Comparison of ENCODE assay signal across 8 cellular contexts in the genomic region with DNA sequence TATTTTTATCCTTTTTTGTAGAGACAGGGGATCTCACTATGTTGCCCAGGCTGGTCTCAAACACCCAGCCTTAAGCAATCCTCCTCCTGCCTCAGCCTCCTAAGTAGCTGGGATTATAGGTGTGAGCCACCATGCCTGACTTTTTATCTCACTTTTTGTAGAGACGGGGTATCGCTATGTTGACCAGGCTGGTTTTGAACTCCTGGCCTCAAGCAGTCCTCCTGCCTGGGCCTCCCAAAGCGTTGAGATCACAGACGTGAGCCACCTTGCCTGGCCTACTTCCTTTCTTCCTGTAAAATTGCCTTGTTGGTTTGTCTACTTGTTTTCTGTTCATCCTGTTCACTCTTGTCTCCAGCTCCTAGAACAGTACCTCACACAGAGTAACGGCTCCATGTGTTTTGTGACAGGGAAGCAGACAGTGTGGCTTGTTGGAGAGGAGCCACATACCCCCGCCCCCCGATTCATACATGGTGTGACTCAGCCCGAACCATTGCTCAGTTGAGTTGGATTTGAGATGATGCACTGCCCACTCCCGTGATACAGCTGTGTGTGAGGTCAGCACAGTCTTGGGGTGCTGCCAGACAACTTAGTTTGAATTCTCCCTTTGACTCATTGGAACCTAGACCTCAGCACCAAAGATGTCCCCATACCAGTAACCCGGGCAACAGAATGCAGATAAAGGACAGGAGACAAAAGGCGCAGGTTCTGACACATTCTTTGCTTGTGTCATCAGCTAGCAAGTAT. TPM values are rescaled to one million over a fixed set of nuclear protein-coding genes. Genes with fewer than 3 reads are reported as not detected.
DNase-seq lines count a peak whose midpoint lies in the region; ATAC-seq, FAIRE-seq and TF ChIP-seq lines count a peak whose summit lies in the region.

No MANE protein-coding gene starts in this region.

- POLR2A ChIA-PET in A549 (lab: Yijun Ruan, JAX) = no interaction called here

- peak; percentile 46 for FAIRE-seq in A549 (lab: Jason Lieb, UNC)

- no peaks in the 10 kb centered on the region for H3K4me1 ChIP-seq in A549

- ATAC-seq in A549 = peak; percentile 62 to 80
- peak; percentile 60 for ATAC-seq in GM18870 (IDR thresholded peaks at IDR 0.05; ENCODE audit: unreplicated experiment)
- ATAC-seq in HG03571 (IDR thresholded peaks at IDR 0.05; ENCODE audit: unreplicated experiment) = peak; percentile 56
- ATAC-seq in HG02623 (IDR thresholded peaks at IDR 0.05; ENCODE audit: unreplicated experiment) = no peak
- no peak for ATAC-seq in GM18519 (IDR thresholded peaks at IDR 0.05; ENCODE audit: low FRiP score, unreplicated experiment)

- CTCF ChIA-PET in A549 (lab: Yijun Ruan, JAX) = interaction anchor here (0.7 to 2.8 kb wide), 4 partner anchors 13 to 52 kb away, joined by 3 to 13 read pairs (median 3); no protein-coding TSS in a partner anchor

- no peak overlapping the region for H3K4me3 ChIP-seq in A549

- H3K27ac ChIP-seq in A549 = no peak overlapping the region

- WGBS in A549 (ENCODE audit: missing lambda C conversion rate) = 31% methylated on average over 11 of the region's 11 CpGs

- TF ChIP-seq POLR2A in A549 (IDR thresholded peaks at IDR 0.05; ENCODE audit: low read length) = no peak

- no peak for TF ChIP-seq RAD21 in A549 (conservative IDR thresholded peaks at IDR 0.05 in 1 of 2, IDR thresholded peaks at IDR 0.05 in 1 of 2)

- no peaks in the 10 kb centered on the region for H3K9me3 ChIP-seq in A549

- DNase-seq in A549 (ENCODE audit: low read depth in 1 of 2, low spot score in 1 of 2) = peak; percentile 66
- peak; percentile 1 for DNase-seq in dermis blood vessel endothelial cell
- peak; percentile 10 for DNase-seq in stimulated activated CD8-positive, alpha-beta memory T cell treated with anti-CD3 and anti-CD28 coated beads, Interleukin-4, amount 100 ng/mL, for 24 hours (ENCODE audit: low read depth)
- no peak for DNase-seq in DMS 273 treated with DMSO at 0.1 percent for 48 hours (lab: John Stamatoyannopoulos, UW)

- TF ChIP-seq CTCF in A549 (IDR thresholded peaks at IDR 0.05) = no peak

- no peak overlapping the region for H3K4me2 ChIP-seq in A549

- no peak for TF ChIP-seq EP300 in A549 (IDR thresholded peaks at IDR 0.05)

TF ChIP-seq in A549, 52 proteins besides CTCF, POLR2A, EP300 and RAD21:
- TF ChIP-seq KDM1A (IDR thresholded peaks at IDR 0.05; ENCODE audit: low read depth) (no peak), MAZ (IDR thresholded peaks at IDR 0.05; ENCODE audit: borderline replicate concordance, low read depth, low read length) (no peak), TP53 (CRISPR knock-in tag; IDR thresholded peaks at IDR 0.05) (no peak), BHLHE40 (IDR thresholded peaks at IDR 0.05; ENCODE audit: low read depth, low read length) (peak; percentile 82), FOSL2 (IDR thresholded peaks at IDR 0.05) (no peak), FOSL2 (CRISPR knock-in tag; IDR thresholded peaks at IDR 0.05) (peak; percentile 35)
TF ChIP-seq in A549: peak in this region for 2.

RNA-seq across cellular contexts. Expression of a gene that starts 34.2 kb away (rescaled TPM):
- not detected in 2 replicates for polyA plus RNA-seq in A549 (2011; rRNA removed)
- polyA plus RNA-seq in A549 (2012; cell fraction: cytosol; rRNA removed) = not detected in 2 replicates
- not detected in 2 replicates for polyA plus RNA-seq in A549 (2012; cell fraction: nucleus; rRNA removed)
- polyA plus RNA-seq in A549 (2017; fragmentation: RNase III; extraction: RNeasy Plus Mini Kit Qiagen cat#74134 plus additional on column Dnase treatment) = not detected in 3 replicates
- polyA minus RNA-seq in A549 (2011; rRNA and poly(A)+ RNA removed) = not detected in 2 replicates
- not detected in 2 replicates for total RNA-seq in dermis blood vessel endothelial cell

RNA-seq across cellular contexts. Expression of a gene that starts 43.0 kb away (rescaled TPM):
- 0.24 and 0.30 TPM in 2 replicates for polyA plus RNA-seq in A549 (2011; rRNA removed)
- not detected in 2 replicates for polyA plus RNA-seq in A549 (2012; cell fraction: cytosol; rRNA removed)
- polyA plus RNA-seq in A549 (2012; cell fraction: nucleus; rRNA removed) = not detected in 2 replicates
- not detected in 3 replicates for polyA plus RNA-seq in A549 (2017; fragmentation: RNase III; extraction: RNeasy Plus Mini Kit Qiagen cat#74134 plus additional on column Dnase treatment)
- 0.12 TPM in 1 of 2 replicates, not detected in the other for polyA minus RNA-seq in A549 (2011; rRNA and poly(A)+ RNA removed)
- not detected in 2 replicates for total RNA-seq in dermis blood vessel endothelial cell

RNA-seq across cellular contexts. Expression of a gene that starts 46.8 kb away (rescaled TPM):
- polyA plus RNA-seq in A549 (2011; rRNA removed) (not detected in 2 replicates), A549 (2017; fragmentation: RNase III; extraction: RNeasy Plus Mini Kit Qiagen cat#74134 plus additional on column Dnase treatment) (not detected in 3 replicates)
- 0.03 TPM in 1 of 2 replicates, not detected in the other for polyA plus RNA-seq in A549 (2012; cell fraction: cytosol; rRNA removed)
- polyA plus RNA-seq in A549 (2012; cell fraction: nucleus; rRNA removed) = not detected in 2 replicates
- not detected in 2 replicates for polyA minus RNA-seq in A549 (2011; rRNA and poly(A)+ RNA removed)
- under 0.01 TPM in 1 of 2 replicates, not detected in the other for total RNA-seq in dermis blood vessel endothelial cell

RNA-seq across cellular contexts. Expression of a gene that starts 57.3 kb away (rescaled TPM):
- polyA plus RNA-seq in A549 (2011; rRNA removed) (not detected in 2 replicates), A549 (2017; fragmentation: RNase III; extraction: RNeasy Plus Mini Kit Qiagen cat#74134 plus additional on column Dnase treatment) (not detected in 3 replicates)
- polyA plus RNA-seq in A549 (2012; cell fraction: cytosol; rRNA removed) = not detected in 2 replicates
- not detected in 2 replicates for polyA plus RNA-seq in A549 (2012; cell fraction: nucleus; rRNA removed)
- polyA minus RNA-seq in A549 (2011; rRNA and poly(A)+ RNA removed) = not detected in 2 replicates
- not detected in 2 replicates for total RNA-seq in dermis blood vessel endothelial cell

Comparison
In these comparisons a context has a peak if more than half of its experiments do, and no peak if none do; other contexts are left out.
1. ATAC-seq: peak in A549 (2 of 2), GM18870 (single experiment) and HG03571 (single experiment); none in HG02623 (single experiment) and GM18519 (single experiment).